ENCODE assay signal across 3 cellular contexts in genomic region chr6:135150481-135150880, GRCh38. TPM values are rescaled to one million over a fixed set of nuclear protein-coding genes. Genes with fewer than 3 reads are reported as not detected.
"Had no signal": no experiment of that assay in that cellular context is flagged by ENCODE, and none has a peak within 500 bp of the region (broad histone marks: within the 10 kb centered on the region; RNA-seq: fewer than 3 reads in every experiment).

No MANE protein-coding gene starts in this region.

RNA-seq across cellular contexts. Expression of gene MYB, which starts 30.6 kb away (rescaled TPM):
- total RNA-seq: ascending aorta, astrocyte, body of pancreas had no signal
